In genomic region chr19:49688531-49689132, GRCh38 we compare ENCODE assay signal across 13 cellular contexts. TPM values are rescaled to one million over a fixed set of nuclear protein-coding genes. Genes with fewer than 3 reads are reported as not detected.
DNase-seq lines count a peak whose midpoint lies in the region; TF ChIP-seq lines count a peak whose summit lies in the region.
"Had no signal": no experiment of that assay in that cellular context is flagged by ENCODE, and none has a peak within 500 bp of the region (broad histone marks: within the 10 kb centered on the region; RNA-seq: fewer than 3 reads in every experiment).

No MANE protein-coding gene starts in this region.

- H3K4me1 Mint-ChIP-seq in activated naive CD4-positive, alpha-beta T cell treated with anti-CD3 and anti-CD28 coated beads, Interleukin-2, amount 50 U/mL, for 24 hours = peaks cover 32% of the 10 kb centered on the region
- peaks cover 10% of the 10 kb centered on the region for H3K4me1 Mint-ChIP-seq in glutamatergic neuron (ENCODE audit: low read depth, unreplicated experiment)

- H3K4me3 ChIP-seq in OCI-LY3 (ENCODE audit: low read length) (no peak overlapping the region), spleen (peak overlapping the region in 7 of 8 donors; percentile 29 to 72 (median 49))

- intact Hi-C loops in spleen (cut with DNase I; ENCODE audit: low total_unique reads) = no loop called here

- H3K27ac Mint-ChIP-seq in activated naive CD4-positive, alpha-beta T cell treated with anti-CD3 and anti-CD28 coated beads, Interleukin-2, amount 50 U/mL, for 24 hours = peak overlapping the region; percentile 59
- no peak overlapping the region for H3K27ac Mint-ChIP-seq in glutamatergic neuron (ENCODE audit: unreplicated experiment)
- H3K27ac Mint-ChIP-seq: activated naive CD8-positive, alpha-beta T cell treated with anti-CD3 and anti-CD28 coated beads, Interleukin-2, amount 50 U/mL, for 24 hours had no signal

- H3K27me3 ChIP-seq in OCI-LY3 (ENCODE audit: low read depth, low read length) (no peaks in the 10 kb centered on the region), spleen (replicated peaks in 1 of 7) (peaks cover 0 to 41% (median 16%) of the 10 kb centered on the region in 7 donors)
- H3K27me3 ChIP-seq: pancreas had no signal

- peaks cover 11% of the 10 kb centered on the region for H3K36me3 Mint-ChIP-seq in activated naive CD4-positive, alpha-beta T cell treated with anti-CD3 and anti-CD28 coated beads, Interleukin-2, amount 50 U/mL, for 24 hours
- no peaks in the 10 kb centered on the region for H3K36me3 Mint-ChIP-seq in glutamatergic neuron (ENCODE audit: unreplicated experiment)

- CTCF ChIA-PET in GM10248 (lab: Yijun Ruan, JAX) = no interaction called here

- no peak overlapping the region for H3K9ac ChIP-seq in OCI-LY3 (ENCODE audit: low read length)

- POLR2A ChIA-PET in GM10248 (lab: Yijun Ruan, JAX) = no interaction called here

- no peak overlapping the region for H3K4me2 ChIP-seq in OCI-LY3 (ENCODE audit: low read length)

- TF ChIP-seq CTCF in OCI-LY3 (IDR thresholded peaks at IDR 0.05; ENCODE audit: low read depth, low read length) (no peak), glutamatergic neuron (IDR thresholded peaks at IDR 0.05; ENCODE audit: partially characterized antibody, unreplicated experiment) (no peak), spleen (IDR thresholded peaks at IDR 0.05 in 8 of 11, conservative IDR thresholded peaks at IDR 0.05 in 3 of 11) (no peak), GM10248 (IDR thresholded peaks at IDR 0.05; ENCODE audit: control extremely low read depth, extremely low read depth, low read depth, missing control alignments) (no peak)

- peaks cover 74% of the 10 kb centered on the region for H3K36me3 ChIP-seq in OCI-LY3 (replicated peaks; ENCODE audit: low read depth, low read length)
- H3K36me3 ChIP-seq in spleen = peaks cover 4 to 55% (median 40%) of the 10 kb centered on the region in 6 donors

- no peak overlapping the region for H3K4me3 Mint-ChIP-seq in activated naive CD4-positive, alpha-beta T cell treated with anti-CD3 and anti-CD28 coated beads, Interleukin-2, amount 50 U/mL, for 24 hours
- peak overlapping the region; percentile 10 for H3K4me3 Mint-ChIP-seq in glutamatergic neuron (ENCODE audit: unreplicated experiment)
- H3K4me3 Mint-ChIP-seq: activated naive CD8-positive, alpha-beta T cell treated with anti-CD3 and anti-CD28 coated beads, Interleukin-2, amount 50 U/mL, for 24 hours had no signal

- TF ChIP-seq POLR2A in spleen (IDR thresholded peaks at IDR 0.05) = no peak

- H2AFZ ChIP-seq in OCI-LY3 (ENCODE audit: low read depth, low read length) = no peak overlapping the region

- H3K27ac ChIP-seq in OCI-LY3 (ENCODE audit: low read length) = peak overlapping the region; percentile 20; the same call in 1 of the 2 replicates
- H3K27ac ChIP-seq in spleen = peak overlapping the region in 7 of 8 donors; percentile 35 to 83 (median 79)
- H3K27ac ChIP-seq: pancreas, transverse colon had no signal

- H3K27me3 Mint-ChIP-seq in activated naive CD4-positive, alpha-beta T cell treated with anti-CD3 and anti-CD28 coated beads, Interleukin-2, amount 50 U/mL, for 24 hours = peaks cover 6% of the 10 kb centered on the region
- H3K27me3 Mint-ChIP-seq in glutamatergic neuron (ENCODE audit: unreplicated experiment) = peaks cover 20% of the 10 kb centered on the region

- no peak for DNase-seq in activated naive CD4-positive, alpha-beta T cell treated with Interleukin-2 at 50 U/mL for 16 hours
- DNase-seq in glutamatergic neuron (no peak), spleen (no peak), GM10248 (ENCODE audit: extremely low spot score) (no peak), occipital lobe (lab: John Stamatoyannopoulos, UW) (no peak)
- DNase-seq in stimulated activated naive CD4-positive, alpha-beta T cell (lab: John Stamatoyannopoulos, UW) = no peak
- DNase-seq: activated naive CD8-positive, alpha-beta T cell treated with anti-CD3 and anti-CD28 coated beads, Interleukin-2, amount 50 U/mL, for 24 hours; mesendoderm; NCI-H524; transverse colon had no signal

- peaks cover 23% of the 10 kb centered on the region for H3K79me2 ChIP-seq in OCI-LY3 (ENCODE audit: low read length)

- WGBS in spleen, 5 donors = 56 to 80% (median 70%) methylated on average over 11 to 12 of the region's 12 CpGs

- H3K4me1 ChIP-seq in OCI-LY3 (ENCODE audit: low read length) = peaks cover 16% of the 10 kb centered on the region; the same call in 1 of the 2 replicates
- peaks cover 22 to 85% (median 51%) of the 10 kb centered on the region in 6 donors for H3K4me1 ChIP-seq in spleen

- H4K20me1 ChIP-seq in OCI-LY3 (ENCODE audit: insufficient read depth, low read length) = peaks cover 58% of the 10 kb centered on the region

- H3K9me3 ChIP-seq in OCI-LY3 (ENCODE audit: insufficient read depth, low read length) = no peaks in the 10 kb centered on the region
- no peaks in the 10 kb centered on the region for H3K9me3 ChIP-seq in spleen
- H3K9me3 ChIP-seq: pancreas, transverse colon had no signal

- no peaks in the 10 kb centered on the region for H3K9me3 Mint-ChIP-seq in activated naive CD4-positive, alpha-beta T cell treated with anti-CD3 and anti-CD28 coated beads, Interleukin-2, amount 50 U/mL, for 24 hours
- peaks cover 17% of the 10 kb centered on the region for H3K9me3 Mint-ChIP-seq in glutamatergic neuron (ENCODE audit: unreplicated experiment)
- H3K9me3 Mint-ChIP-seq: activated naive CD8-positive, alpha-beta T cell treated with anti-CD3 and anti-CD28 coated beads, Interleukin-2, amount 50 U/mL, for 24 hours had no signal

RNA-seq across cellular contexts. Expression of gene ADM5, which starts 0.8 kb away (rescaled TPM):
- total RNA-seq in glutamatergic neuron (ENCODE audit: unreplicated experiment) = 3.2 TPM
- 10 to 100 TPM in 1 of 7 donors, 1 to 10 TPM in 6; 1.4 to 14.2 (median 5.0) TPM for total RNA-seq in spleen
- 1 to 10 TPM; 1.5 to 3.6 (median 3.5) TPM for polyA plus RNA-seq in spleen
- 0.78 TPM for total RNA-seq in occipital lobe

RNA-seq across cellular contexts. Expression of gene CPT1C, which starts 2.3 kb away (rescaled TPM):
- total RNA-seq in glutamatergic neuron (ENCODE audit: unreplicated experiment) = 133 TPM
- total RNA-seq in spleen = 10 to 100 TPM in 5 of 7 donors, 1 to 10 TPM in 2; 6.8 to 17.0 (median 16.4) TPM
- polyA plus RNA-seq in spleen = 10 to 100 TPM in 2 of 3 donors, 1 to 10 TPM in 1; 5.2 to 15.7 (median 11.8) TPM
- total RNA-seq in occipital lobe = 42.1 TPM

RNA-seq across cellular contexts. Expression of gene PRMT1, which starts 11.6 kb away (rescaled TPM):
- total RNA-seq in glutamatergic neuron (ENCODE audit: unreplicated experiment) = 177 TPM
- total RNA-seq in spleen = 100 to 1,000 TPM; 108 to 136 (median 115) TPM
- 100 to 1,000 TPM; 114 to 175 (median 134) TPM for polyA plus RNA-seq in spleen
- 177 TPM for total RNA-seq in occipital lobe

RNA-seq across cellular contexts. Expression of gene BCL2L12, which starts 22.9 kb away (rescaled TPM):
- total RNA-seq in glutamatergic neuron (ENCODE audit: unreplicated experiment) = 7.5 TPM
- total RNA-seq in spleen = 10 to 100 TPM in 6 of 7 donors, 1 to 10 TPM in 1; 7.8 to 26.6 (median 16.3) TPM
- polyA plus RNA-seq in spleen = 10 to 100 TPM; 26.5 to 36.7 (median 30.1) TPM
- not detected for total RNA-seq in occipital lobe

RNA-seq across cellular contexts. Expression of gene IRF3, which starts 23.0 kb away (rescaled TPM):
- total RNA-seq in glutamatergic neuron (ENCODE audit: unreplicated experiment) (40.1 TPM), spleen (100 to 1,000 TPM in 4 of 7 donors, 10 to 100 TPM in 3; 87.9 to 150 (median 127) TPM), occipital lobe (8.1 TPM)
- 100 to 1,000 TPM; 127 to 294 (median 276) TPM for polyA plus RNA-seq in spleen
